ENCODE assay signal across 30 cellular contexts in the genomic region with DNA sequence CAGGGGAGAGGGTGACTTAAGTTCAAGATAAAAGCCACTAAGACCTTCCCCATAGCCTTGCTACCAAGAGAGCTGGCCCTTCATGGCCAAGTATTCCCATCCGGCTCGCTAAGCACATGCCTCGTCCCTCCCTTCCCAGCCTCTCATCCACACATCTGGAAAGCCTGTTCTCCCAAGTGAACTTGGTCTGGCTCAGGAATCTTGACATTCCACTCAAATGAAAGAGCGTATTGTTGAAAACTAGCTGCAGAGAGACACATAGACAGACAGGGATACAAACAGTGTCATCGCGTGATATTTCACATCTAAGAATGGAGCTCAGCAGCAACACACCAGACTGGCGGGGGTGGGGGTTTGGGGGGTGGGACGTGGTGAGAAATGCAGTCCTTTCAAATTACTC.
A peak's percentile ranks its signal among the peaks of the same experiment; 100 is the strongest.
DNase-seq lines count a peak whose midpoint lies in the region; ATAC-seq and TF ChIP-seq lines count a peak whose summit lies in the region.
"Had no signal": no experiment of that assay in that cellular context is flagged by ENCODE, and none has a peak within 500 bp of the region (broad histone marks: within the 10 kb centered on the region; RNA-seq: fewer than 3 reads in every experiment).

No MANE protein-coding gene starts in this region.

- DNase-seq in D341Med (ENCODE audit: low spot score) (peak; percentile 12), SK-MEL-5 (ENCODE audit: low read depth, low spot score) (peak; percentile 100), heart right ventricle (peak in 1 of 2 donors; percentile 55), skeletal muscle cell (ENCODE audit: low read depth) (peak; percentile 30), GM20000 (ENCODE audit: low spot score) (no peak), NCI-H187 (lab: John Stamatoyannopoulos, UW) (no peak), HEK293T (ENCODE audit: extremely low spot score) (no peak)
- DNase-seq: activated CD4-positive, alpha-beta T cell treated with anti-CD3 and anti-CD28 coated beads, Interleukin-2, amount 50 U/mL, for 4 hours; activated CD4-positive, CD25-positive, alpha-beta regulatory T cell; activated CD8-positive, alpha-beta memory T cell treated with anti-CD3 and anti-CD28 coated beads, Interleukin-2, amount 50 U/mL, for 4 hours; amygdala; CD4-positive, CD25-positive, alpha-beta regulatory T cell; DMS 273 treated with DMSO at 0.1 percent for 48 hours; effector memory CD8-positive, alpha-beta T cell; glutamatergic neuron; NCI-H1105 treated with DMSO at 0.1 percent for 48 hours; NCI-H2081; NCI-H345; NCI-H748 treated with DMSO at 0.1 percent for 48 hours; nephron progenitor cell; right cardiac atrium; stimulated activated naive CD4-positive, alpha-beta T cell; T-helper 1 cell; testis; uterus had no signal

- peaks cover 0 to 20% (median 0%) of the 10 kb centered on the region in 9 donors for H3K4me1 ChIP-seq in heart right ventricle
- H3K4me1 ChIP-seq: parathyroid adenoma, testis, uterus had no signal

- POLR2A ChIA-PET in HEK293T (lab: Yijun Ruan, JAX): no interaction called here

- no peaks in the 10 kb centered on the region for H3K9me3 ChIP-seq in heart right ventricle
- H3K9me3 ChIP-seq: testis, uterus had no signal

- ATAC-seq in heart right ventricle (peak; percentile 61 to 84 (median 70)), HG03520 (IDR thresholded peaks at IDR 0.05; ENCODE audit: unreplicated experiment) (no peak)
- ATAC-seq: effector memory CD8-positive, alpha-beta T cell; K562 had no signal

- CTCF ChIA-PET in HEK293T (lab: Yijun Ruan, JAX): no interaction called here

- intact Hi-C loops in heart right ventricle (cut with DNase I): no loop called here

- 60 to 66% methylated on average over 8 of the region's 8 CpGs for WGBS in heart right ventricle, 2 donors

- in situ Hi-C loops in SK-MEL-5 (cut with HindIII; ENCODE audit: low pct_unique_long_range_greater_than_20kb, low sequenced_read_pairs): no loop called here

- H3K36me3 ChIP-seq in heart right ventricle: no peaks in the 10 kb centered on the region
- H3K36me3 ChIP-seq: uterus had no signal

- H3K4me3 ChIP-seq in heart right ventricle (no peak overlapping the region), skeletal muscle cell (ENCODE audit: low read depth, low read length) (no peak overlapping the region)
- H3K4me3 ChIP-seq: coronary artery, K562, lung, testis, uterus had no signal

- H3K27me3 ChIP-seq in heart right ventricle: peaks cover 0 to 5% (median 0%) of the 10 kb centered on the region in 7 donors
- H3K27me3 ChIP-seq: testis, uterus had no signal

- TF ChIP-seq CTCF in heart right ventricle (IDR thresholded peaks at IDR 0.05) (no peak), GM20000 (IDR thresholded peaks at IDR 0.05; ENCODE audit: extremely low read depth, missing control alignments) (no peak)

- peak overlapping the region in 1 of 10 donors; percentile 58 for H3K27ac ChIP-seq in heart right ventricle
- H3K27ac ChIP-seq: coronary artery, parathyroid adenoma, testis, uterus had no signal

TF ChIP-seq in HEK293T, 16 proteins besides CTCF, POLR2A, EP300 and RAD21:
- TF ChIP-seq FOXM1 (IDR thresholded peaks at IDR 0.05; ENCODE audit: borderline replicate concordance) (no peak), ARNT (IDR thresholded peaks at IDR 0.05) (no peak)

Comparison
In these comparisons a context has a peak if more than half of its experiments do, and no peak if none do; other contexts are left out.
1. DNase-seq: peak in D341Med (single experiment), SK-MEL-5 (single experiment) and skeletal muscle cell (single experiment); none in GM20000 (single experiment), NCI-H187 (0 of 2) and HEK293T (single experiment).